ENCODE assay signal across 8 cellular contexts in the genomic region with DNA sequence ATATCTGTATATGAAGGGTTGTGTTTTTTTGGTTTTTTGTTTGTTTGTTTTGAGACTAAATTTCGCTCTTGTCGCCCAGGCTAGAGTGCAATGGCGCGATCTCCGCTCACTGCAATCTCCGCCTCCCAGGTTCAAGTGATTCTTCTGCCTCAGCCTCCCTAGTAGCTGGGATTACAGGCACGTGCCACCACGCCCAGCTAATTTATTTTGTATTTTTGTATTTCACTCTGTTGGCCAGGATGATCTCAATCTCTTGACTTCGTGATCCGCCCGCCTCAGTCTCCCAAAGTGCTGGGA. TPM values are rescaled to one million over a fixed set of nuclear protein-coding genes. Genes with fewer than 3 reads are reported as not detected.
DNase-seq lines count a peak whose midpoint lies in the region; ATAC-seq and TF ChIP-seq lines count a peak whose summit lies in the region.
"Not testable (repeated sequence)": the region's sequence is repeated elsewhere in the genome, so short reads cannot be mapped to it uniquely, and the experiment has no call there.

No MANE protein-coding gene starts in this region.

- dilution Hi-C loops in mammary epithelial cell (cut with HindIII; ENCODE audit: low sequenced_read_pairs), result loop anchor here (10.0 kb wide), 1 partner anchor 48 kb away; a partner anchor contains a TSS

- in situ Hi-C loops in mammary epithelial cell (cut with MboI; ENCODE audit: low sequenced_read_pairs in 2 of 2), result not testable (repeated sequence)

- BruUV-seq in mammary epithelial cell (replicated peaks; lab: Mats Ljungman, UMichigan), result not testable (repeated sequence)

- CTCF ChIA-PET in AG04449 (lab: Yijun Ruan, JAX), result interaction anchor here (0.9 to 3.5 kb wide), 5 partner anchors 10 to 424 kb away, joined by 3 to 26 read pairs (median 5); no protein-coding TSS in a partner anchor
- CTCF ChIA-PET in mammary epithelial cell (lab: Charles Lee; ENCODE audit: low non-redundant PET), result interaction anchor here (0.6 kb wide), 2 partner anchors 25 to 406 kb away, joined by 3 to 19 read pairs; no protein-coding TSS in a partner anchor
- CTCF ChIA-PET in naive thymus-derived CD4-positive, alpha-beta T cell (lab: Charles Lee), result interaction anchor here (2.6 kb wide), 1 partner anchor 45 kb away, joined by 14 read pairs; a partner anchor contains a TSS

- H3K4me1 ChIP-seq in Peyer's patch (peaks cover 0 to 26% (median 4%) of the 10 kb centered on the region in 4 donors), smooth muscle cell (ENCODE audit: low read depth) (peaks cover 21% of the 10 kb centered on the region)
- not testable (repeated sequence) for H3K4me1 ChIP-seq in mammary epithelial cell (ENCODE audit: insufficient read depth, low read length)
- peaks cover 22 to 26% of the 10 kb centered on the region in 2 donors for H3K4me1 ChIP-seq in naive thymus-derived CD4-positive, alpha-beta T cell (ENCODE audit: control insufficient read depth in 2 of 2, insufficient read depth in 2 of 2, low read length in 2 of 2)

- intact Hi-C loops in mammary epithelial cell (cut with micrococcal nuclease), result loop anchor here (5.0 kb wide), 2 partner anchors 54 to 121 kb away; no protein-coding TSS in a partner anchor
- intact Hi-C loops in naive thymus-derived CD4-positive, alpha-beta T cell (cut with micrococcal nuclease), result loop anchor here (2.0 to 10.0 kb wide), 12 partner anchors 54 to 1844 kb away; a partner anchor contains a TSS

- POLR2A ChIA-PET in AG04449 (lab: Yijun Ruan, JAX), result not testable (repeated sequence)
- POLR2A ChIA-PET in naive thymus-derived CD4-positive, alpha-beta T cell (lab: Charles Lee), result interaction anchor here (0.6 to 3.0 kb wide), 7 partner anchors 9 to 765 kb away, joined by 3 to 42 read pairs (median 11); a partner anchor contains a TSS

- DNase-seq in AG04449 (ENCODE audit: low read depth, low spot score); HFF-Myc (ENCODE audit: extremely low read depth, low read depth); Peyer's patch; activated T-cell treated with anti-CD3 and anti-CD28 coated beads, Interleukin-2, amount 50 U/mL, for 24 hours; mammary epithelial cell; fibroblast of villous mesenchyme (ENCODE audit: low read depth); smooth muscle cell (lab: John Stamatoyannopoulos, UW; ENCODE audit: unreplicated experiment): not testable (repeated sequence)
- DNase-seq in naive thymus-derived CD4-positive, alpha-beta T cell, result peak in 1 of 9 donors; percentile 9

- H3K4me1 Mint-ChIP-seq in activated T-cell treated with anti-CD3 and anti-CD28 coated beads, Interleukin-2, amount 50 U/mL, for 24 hours (ENCODE audit: low read depth), result peaks cover 55% of the 10 kb centered on the region
- peaks cover 27 to 55% (median 46%) of the 10 kb centered on the region in 7 donors for H3K4me1 Mint-ChIP-seq in naive thymus-derived CD4-positive, alpha-beta T cell

- not testable (repeated sequence) for H3K27me3 ChIP-seq in Peyer's patch; mammary epithelial cell (ENCODE audit: insufficient read depth, low read length); naive thymus-derived CD4-positive, alpha-beta T cell (ENCODE audit: control insufficient read depth in 2 of 2, insufficient read depth in 2 of 2, low read length in 2 of 2); smooth muscle cell (ENCODE audit: low read depth)

- 96% methylated on average over 10 of the region's 11 CpGs for WGBS in mammary epithelial cell (ENCODE audit: low coverage, missing lambda C conversion rate)
- 97% methylated on average over 11 of the region's 11 CpGs for WGBS in smooth muscle cell (ENCODE audit: low lambda C conversion rate)

- not testable (repeated sequence) for TF ChIP-seq CTCF in AG04449 (IDR thresholded peaks at IDR 0.05; ENCODE audit: insufficient read depth, low read length, missing control alignments); HFF-Myc (IDR thresholded peaks at IDR 0.05; ENCODE audit: low read depth, low read length, missing control alignments); Peyer's patch (IDR thresholded peaks at IDR 0.05); mammary epithelial cell (conservative IDR thresholded peaks at IDR 0.05 in 1 of 2, IDR thresholded peaks at IDR 0.05 in 1 of 2; ENCODE audit: extremely low read depth in 1 of 2, insufficient read depth in 1 of 2, low read depth in 1 of 2, low read length in 2 of 2); fibroblast of villous mesenchyme (IDR thresholded peaks at IDR 0.05; ENCODE audit: insufficient read depth, low read depth, low read length); smooth muscle cell (IDR thresholded peaks at IDR 0.05; ENCODE audit: borderline replicate concordance, insufficient read depth, poor library complexity, severe bottlenecking)

- TF ChIP-seq POLR2A in Peyer's patch (IDR thresholded peaks at IDR 0.05), result not testable (repeated sequence)

- H3F3A ChIP-seq in smooth muscle cell (ENCODE audit: low read depth), result not testable (repeated sequence)

- not testable (repeated sequence) for H3K36me3 ChIP-seq in Peyer's patch; mammary epithelial cell (ENCODE audit: insufficient read depth, low read length); naive thymus-derived CD4-positive, alpha-beta T cell (ENCODE audit: control insufficient read depth in 2 of 3, insufficient read depth in 3 of 3, low read length in 3 of 3); smooth muscle cell (ENCODE audit: low read depth)

- H3K27ac ChIP-seq in Peyer's patch, result peak overlapping the region in 2 of 4 donors; percentile 87 to 93
- not testable (repeated sequence) for H3K27ac ChIP-seq in mammary epithelial cell (ENCODE audit: insufficient read depth, low read depth, low read length)
- H3K27ac ChIP-seq in naive thymus-derived CD4-positive, alpha-beta T cell (ENCODE audit: low read depth, low read length), result peak overlapping the region; percentile 76
- peak overlapping the region; percentile 96 for H3K27ac ChIP-seq in smooth muscle cell (ENCODE audit: low read depth)

- not testable (repeated sequence) for ATAC-seq in naive thymus-derived CD4-positive, alpha-beta T cell

- H2AFZ ChIP-seq in mammary epithelial cell (ENCODE audit: low read depth, low read length), result peak overlapping the region; percentile 94
- not testable (repeated sequence) for H2AFZ ChIP-seq in smooth muscle cell (ENCODE audit: low read depth)

- H3K79me2 ChIP-seq in mammary epithelial cell (ENCODE audit: insufficient read depth, low read length), result peaks cover 43% of the 10 kb centered on the region
- H3K79me2 ChIP-seq in smooth muscle cell (ENCODE audit: low read depth), result peaks cover 37% of the 10 kb centered on the region

- peak overlapping the region; percentile 71 for H3K4me3 ChIP-seq in AG04449 (ENCODE audit: low read depth, low read length)
- peak overlapping the region; percentile 96 for H3K4me3 ChIP-seq in HFF-Myc (replicated peaks; ENCODE audit: low read depth, low read length)
- peak overlapping the region in 3 of 4 donors; percentile 72 to 87 (median 85) for H3K4me3 ChIP-seq in Peyer's patch
- H3K4me3 ChIP-seq in mammary epithelial cell (replicated peaks in 1 of 3; ENCODE audit: insufficient read depth in 1 of 3, low read depth in 2 of 3, low read length in 3 of 3), result peak overlapping the region in 2 of 3 experiments; percentile 75 to 81
- H3K4me3 ChIP-seq in fibroblast of villous mesenchyme (ENCODE audit: low read depth, low read length), result peak overlapping the region; percentile 92
- H3K4me3 ChIP-seq in naive thymus-derived CD4-positive, alpha-beta T cell (ENCODE audit: low read length), result not testable (repeated sequence)
- H3K4me3 ChIP-seq in smooth muscle cell, result peak overlapping the region; percentile 92

- H4K20me1 ChIP-seq in mammary epithelial cell (ENCODE audit: insufficient read depth, low read length), result not testable (repeated sequence)
- peaks cover 30% of the 10 kb centered on the region for H4K20me1 ChIP-seq in smooth muscle cell (ENCODE audit: low read depth)

- H3K9me3 Mint-ChIP-seq in activated T-cell treated with anti-CD3 and anti-CD28 coated beads, Interleukin-2, amount 50 U/mL, for 24 hours; naive thymus-derived CD4-positive, alpha-beta T cell: not testable (repeated sequence)

- H3K36me3 Mint-ChIP-seq in activated T-cell treated with anti-CD3 and anti-CD28 coated beads, Interleukin-2, amount 50 U/mL, for 24 hours (ENCODE audit: low read depth), result peaks cover 40% of the 10 kb centered on the region
- peaks cover 6 to 15% (median 9%) of the 10 kb centered on the region in 5 donors for H3K36me3 Mint-ChIP-seq in naive thymus-derived CD4-positive, alpha-beta T cell

- not testable (repeated sequence) for H3K9me3 ChIP-seq in Peyer's patch; mammary epithelial cell (replicated peaks; ENCODE audit: insufficient read depth, low read length); naive thymus-derived CD4-positive, alpha-beta T cell (ENCODE audit: control insufficient read depth in 2 of 3, low read length in 3 of 3); smooth muscle cell (replicated peaks; ENCODE audit: low read depth)

- H3K4me2 ChIP-seq in mammary epithelial cell (ENCODE audit: insufficient read depth, low read depth, low read length) (peak overlapping the region; percentile 94), smooth muscle cell (peak overlapping the region; percentile 95)

- H3K9ac ChIP-seq in mammary epithelial cell (ENCODE audit: insufficient read depth, low read length) (peak overlapping the region; percentile 75), smooth muscle cell (ENCODE audit: low read depth) (peak overlapping the region; percentile 98)

- H3K4me3 Mint-ChIP-seq in activated T-cell treated with anti-CD3 and anti-CD28 coated beads, Interleukin-2, amount 50 U/mL, for 24 hours, result peak overlapping the region; percentile 87
- peak overlapping the region; percentile 90 to 99 (median 96) for H3K4me3 Mint-ChIP-seq in naive thymus-derived CD4-positive, alpha-beta T cell

- not testable (repeated sequence) for H3K27me3 Mint-ChIP-seq in activated T-cell treated with anti-CD3 and anti-CD28 coated beads, Interleukin-2, amount 50 U/mL, for 24 hours; naive thymus-derived CD4-positive, alpha-beta T cell

- H3K27ac Mint-ChIP-seq in activated T-cell treated with anti-CD3 and anti-CD28 coated beads, Interleukin-2, amount 50 U/mL, for 24 hours, result peak overlapping the region; percentile 99
- H3K27ac Mint-ChIP-seq in naive thymus-derived CD4-positive, alpha-beta T cell, result peak overlapping the region; percentile 90 to 99 (median 97)

RNA-seq across cellular contexts. Expression of a gene that starts 1.4 kb away (rescaled TPM):
- total RNA-seq in Peyer's patch (100 to 1,000 TPM in 1 of 4 donors, 10 to 100 TPM in 3; 49.7 to 139 (median 76.5) TPM), mammary epithelial cell (10 to 100 TPM; 23.2 to 29.6 TPM), fibroblast of villous mesenchyme (28.0 and 35.8 TPM in 2 replicates), smooth muscle cell (43.2 and 53.8 TPM in 2 replicates)
- polyA plus RNA-seq in mammary epithelial cell (7.3 TPM), smooth muscle cell (11.9 and 17.9 TPM in 2 replicates)
- 3.9 TPM for polyA minus RNA-seq in mammary epithelial cell
- 10 to 100 TPM; 49.2 to 79.2 (median 57.0) TPM for total RNA-seq in naive thymus-derived CD4-positive, alpha-beta T cell
- polyA plus RNA-seq in naive thymus-derived CD4-positive, alpha-beta T cell, result 10 to 100 TPM in 1 of 2 donors, 1 to 10 TPM in 1; 6.5 to 15.3 TPM

RNA-seq across cellular contexts. Expression of a gene that starts 45.2 kb away (rescaled TPM):
- 10 to 100 TPM; 13.5 to 45.4 (median 16.1) TPM for total RNA-seq in Peyer's patch
- 10 to 100 TPM in 1 of 2 donors, 1 to 10 TPM in 1; 5.5 to 11.3 TPM for total RNA-seq in mammary epithelial cell
- polyA plus RNA-seq in mammary epithelial cell, result 4.4 TPM
- polyA minus RNA-seq in mammary epithelial cell, result 62.8 TPM
- 7.1 and 7.3 TPM in 2 replicates for total RNA-seq in fibroblast of villous mesenchyme
- total RNA-seq in naive thymus-derived CD4-positive, alpha-beta T cell, result 10 to 100 TPM; 21.5 to 28.5 (median 22.2) TPM
- polyA plus RNA-seq in naive thymus-derived CD4-positive, alpha-beta T cell, result 1 to 10 TPM; 4.3 to 9.8 TPM
- total RNA-seq in smooth muscle cell, result 7.9 and 8.5 TPM in 2 replicates
- 2.7 and 5.4 TPM in 2 replicates for polyA plus RNA-seq in smooth muscle cell
